16 cellular contexts compared by ENCODE assay signal in genomic region chr2:234569776-234570430, GRCh38.
DNase-seq lines count a peak whose midpoint lies in the region; ATAC-seq lines count a peak whose summit lies in the region.
"Had no signal": no experiment of that assay in that cellular context is flagged by ENCODE, and none has a peak within 500 bp of the region (broad histone marks: within the 10 kb centered on the region; RNA-seq: fewer than 3 reads in every experiment).

No MANE protein-coding gene starts in this region.

- no peaks in the 10 kb centered on the region for H3K9me3 Mint-ChIP-seq in IgD-negative memory B cell
- H3K9me3 Mint-ChIP-seq in dendritic cell treated with granulocyte-macrophage colony-stimulating factor and Interleukin-4, amounts not matched to agents 40 ng/mL and 50 ng/mL, for 4 days: no peaks in the 10 kb centered on the region
- H3K9me3 Mint-ChIP-seq: T-cell had no signal

- peak overlapping the region; percentile 0 to 48 (median 14) for H3K27ac Mint-ChIP-seq in IgD-negative memory B cell
- peak overlapping the region; percentile 52 for H3K27ac Mint-ChIP-seq in dendritic cell treated with granulocyte-macrophage colony-stimulating factor and Interleukin-4, amounts not matched to agents 40 ng/mL and 50 ng/mL, for 4 days
- H3K27ac Mint-ChIP-seq: T-cell had no signal

- H3K4me1 Mint-ChIP-seq in IgD-negative memory B cell: peaks cover 39 to 57% (median 40%) of the 10 kb centered on the region in 3 donors
- H3K4me1 Mint-ChIP-seq in dendritic cell treated with granulocyte-macrophage colony-stimulating factor and Interleukin-4, amounts not matched to agents 40 ng/mL and 50 ng/mL, for 4 days (ENCODE audit: low read depth): peaks cover 48% of the 10 kb centered on the region

- DNase-seq in NOMO-1 treated with DMSO at 0.1 percent for 48 hours (lab: John Stamatoyannopoulos, UW; ENCODE audit: unreplicated experiment): peak; percentile 25
- DNase-seq in NOMO-1 treated with dmso at 0.1 percent for 144 hours (lab: John Stamatoyannopoulos, UW; ENCODE audit: unreplicated experiment): no peak
- no peak for DNase-seq in ecto neural progenitor cell (ENCODE audit: low spot score)
- no peak for DNase-seq in cortex of kidney (lab: John Stamatoyannopoulos, UW)
- DNase-seq in NCI-H1048 (lab: John Stamatoyannopoulos, UW): no peak
- DNase-seq: GF-D8, H7, MV-4-11, NCI-H1417 treated with DMSO at 0.1 percent for 48 hours, NCI-H1930, NCI-H526 treated with DMSO at 0.1 percent for 48 hours, PC-9, T-cell had no signal

- intact Hi-C loops in dendritic cell treated with granulocyte-macrophage colony-stimulating factor and Interleukin-4, amounts not matched to agents 40 ng/mL and 50 ng/mL, for 4 days (cut with micrococcal nuclease): no loop called here

- H3K4me3 Mint-ChIP-seq in IgD-negative memory B cell: peak overlapping the region in 2 of 4 donors; percentile 2 to 83
- no peak overlapping the region for H3K4me3 Mint-ChIP-seq in dendritic cell treated with granulocyte-macrophage colony-stimulating factor and Interleukin-4, amounts not matched to agents 40 ng/mL and 50 ng/mL, for 4 days
- H3K4me3 Mint-ChIP-seq: T-cell had no signal

- no peak for ATAC-seq in GM21367 (IDR thresholded peaks at IDR 0.05; ENCODE audit: unreplicated experiment)
- ATAC-seq: T-cell had no signal

- H3K36me3 Mint-ChIP-seq in IgD-negative memory B cell: no peaks in the 10 kb centered on the region
- no peaks in the 10 kb centered on the region for H3K36me3 Mint-ChIP-seq in dendritic cell treated with granulocyte-macrophage colony-stimulating factor and Interleukin-4, amounts not matched to agents 40 ng/mL and 50 ng/mL, for 4 days (ENCODE audit: low read depth)
- H3K36me3 Mint-ChIP-seq: T-cell had no signal

- peaks cover 2% of the 10 kb centered on the region for H3K27me3 Mint-ChIP-seq in IgD-negative memory B cell
- H3K27me3 Mint-ChIP-seq in dendritic cell treated with granulocyte-macrophage colony-stimulating factor and Interleukin-4, amounts not matched to agents 40 ng/mL and 50 ng/mL, for 4 days: peaks cover 5% of the 10 kb centered on the region
